12 cellular contexts compared by ENCODE assay signal in the genomic region with DNA sequence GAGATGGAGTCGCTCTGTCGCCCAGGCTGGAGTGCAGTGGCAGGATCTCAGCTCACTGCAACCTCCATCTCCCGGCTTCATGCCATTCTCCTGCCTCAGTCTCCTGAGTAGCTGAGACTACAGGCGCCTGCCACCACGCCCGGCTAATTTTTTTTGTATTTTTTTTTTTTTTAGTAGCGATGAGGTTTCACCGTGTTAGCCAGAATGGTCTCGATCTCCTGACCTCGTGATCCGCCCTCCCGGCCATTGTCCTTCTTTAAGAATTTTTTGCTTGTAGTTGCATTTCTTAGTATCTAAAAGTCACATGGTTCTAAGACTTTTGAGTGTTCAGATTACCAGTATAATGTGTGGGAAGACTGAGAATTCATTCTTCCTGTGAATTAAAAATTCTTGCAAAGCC. TPM values are rescaled to one million over a fixed set of nuclear protein-coding genes. Genes with fewer than 3 reads are reported as not detected.
DNase-seq lines count a peak whose midpoint lies in the region; ATAC-seq and TF ChIP-seq lines count a peak whose summit lies in the region.
"Not testable (repeated sequence)": the region's sequence is repeated elsewhere in the genome, so short reads cannot be mapped to it uniquely, and the experiment has no call there.
"Had no signal": no experiment of that assay in that cellular context is flagged by ENCODE, and none has a peak within 500 bp of the region (broad histone marks: within the 10 kb centered on the region; RNA-seq: fewer than 3 reads in every experiment).

No MANE protein-coding gene starts in this region.

- not testable (repeated sequence) for TF ChIP-seq CTCF in esophagus squamous epithelium (IDR thresholded peaks at IDR 0.05); heart right ventricle (IDR thresholded peaks at IDR 0.05); liver (IDR thresholded peaks at IDR 0.05; ENCODE audit: low read depth, low read length, missing input control); psoas muscle (IDR thresholded peaks at IDR 0.05); suprapubic skin (IDR thresholded peaks at IDR 0.05)

- H3K9me3 ChIP-seq in esophagus squamous epithelium; heart right ventricle; liver (ENCODE audit: control insufficient read depth in 4 of 4, low read length in 3 of 4); muscle layer of duodenum (ENCODE audit: control insufficient read depth in 1 of 2, low read length in 2 of 2); psoas muscle; suprapubic skin; aorta (ENCODE audit: control insufficient read depth, low read length): not testable (repeated sequence)

- H3K4me3 ChIP-seq in esophagus squamous epithelium (peak overlapping the region in 1 of 4 donors; percentile 77), heart right ventricle (peak overlapping the region in 3 of 10 donors; percentile 54 to 66 (median 60)), muscle layer of duodenum (ENCODE audit: low read depth in 1 of 2, low read length in 2 of 2) (peak overlapping the region in 1 of 2 donors; percentile 19), psoas muscle (peak overlapping the region; percentile 64)
- not testable (repeated sequence) for H3K4me3 ChIP-seq in liver (ENCODE audit: low read depth in 1 of 3, low read length in 3 of 3); suprapubic skin; aorta (ENCODE audit: low read length in 2 of 2)

- H3K36me3 Mint-ChIP-seq in activated T-helper 1 cell treated with anti-CD3 and anti-CD28 coated beads, Interleukin-12 subunit alpha, Interleukin-12 subunit beta, Interleukin-2, Interleukin-4 antibody, amounts not matched to agents 30 ng/mL and 10 ng/mL and 1 ng/mL, durations not matched to agents 14 hours and 24 hours and 36 hours (ENCODE audit: low read depth): peaks cover 20% of the 10 kb centered on the region

- not testable (repeated sequence) for H3K9me3 Mint-ChIP-seq in activated T-helper 1 cell treated with anti-CD3 and anti-CD28 coated beads, Interleukin-12 subunit alpha, Interleukin-12 subunit beta, Interleukin-2, Interleukin-4 antibody, amounts not matched to agents 30 ng/mL and 10 ng/mL and 1 ng/mL, durations not matched to agents 14 hours and 24 hours and 36 hours

- H3K9ac ChIP-seq in liver (ENCODE audit: low read depth in 1 of 2, low read length in 2 of 2): not testable (repeated sequence)

- peaks cover 6 to 77% (median 7%) of the 10 kb centered on the region in 4 donors for H3K27me3 ChIP-seq in esophagus squamous epithelium
- peaks cover 0 to 43% (median 21%) of the 10 kb centered on the region in 7 donors for H3K27me3 ChIP-seq in heart right ventricle
- not testable (repeated sequence) for H3K27me3 ChIP-seq in liver (ENCODE audit: control insufficient read depth in 4 of 4, insufficient read depth in 4 of 4, low read length in 3 of 4); aorta (ENCODE audit: control insufficient read depth in 1 of 2, insufficient read depth in 2 of 2, low read length in 1 of 2)
- H3K27me3 ChIP-seq in muscle layer of duodenum (ENCODE audit: low read depth, low read length): peaks cover 19% of the 10 kb centered on the region
- peaks cover 0 to 42% (median 6%) of the 10 kb centered on the region in 3 donors for H3K27me3 ChIP-seq in psoas muscle (ENCODE audit: insufficient read depth in 3 of 3, low read length in 2 of 3)
- peaks cover 38% of the 10 kb centered on the region for H3K27me3 ChIP-seq in suprapubic skin

- H3K4me1 ChIP-seq in esophagus squamous epithelium: peaks cover 0 to 46% (median 28%) of the 10 kb centered on the region in 3 donors
- peaks cover 11 to 79% (median 20%) of the 10 kb centered on the region in 9 donors for H3K4me1 ChIP-seq in heart right ventricle
- not testable (repeated sequence) for H3K4me1 ChIP-seq in liver (ENCODE audit: control insufficient read depth in 4 of 4, insufficient read depth in 4 of 4, low read length in 3 of 4); psoas muscle; aorta (ENCODE audit: control insufficient read depth in 1 of 2, insufficient read depth in 2 of 2, low read length in 2 of 2)
- H3K4me1 ChIP-seq in muscle layer of duodenum (ENCODE audit: control insufficient read depth in 1 of 2, insufficient read depth in 2 of 2, low read length in 2 of 2): peaks cover 0 to 22% of the 10 kb centered on the region in 2 donors
- H3K4me1 ChIP-seq in suprapubic skin: peaks cover 22% of the 10 kb centered on the region

- H3K36me3 ChIP-seq in esophagus squamous epithelium; heart right ventricle; liver (ENCODE audit: control insufficient read depth in 4 of 4, insufficient read depth in 3 of 4, low read depth in 1 of 4, low read length in 3 of 4); muscle layer of duodenum (ENCODE audit: control insufficient read depth in 1 of 2, insufficient read depth in 2 of 2, low read length in 2 of 2); psoas muscle (ENCODE audit: insufficient read depth in 1 of 2, low read depth in 1 of 2); suprapubic skin; aorta (ENCODE audit: control insufficient read depth in 1 of 2, insufficient read depth in 2 of 2, low read length in 1 of 2): not testable (repeated sequence)

- DNase-seq in activated T-helper 1 cell treated with anti-CD3 and anti-CD28 coated beads, Interleukin-12 subunit alpha, Interleukin-12 subunit beta, Interleukin-2, Interleukin-4 antibody, amounts not matched to agents 30 ng/mL and 10 ng/mL and 1 ng/mL, durations not matched to agents 14 hours and 24 hours and 36 hours (ENCODE audit: low spot score); esophagus squamous epithelium (lab: John Stamatoyannopoulos, UW); heart right ventricle; psoas muscle: not testable (repeated sequence)
- DNase-seq in suprapubic skin (ENCODE audit: low spot score in 2 of 2): peak; percentile 18 to 50
- peak in 1 of 2 donors; percentile 59 for DNase-seq in aorta

- intact Hi-C loops in activated T-helper 1 cell treated with anti-CD3 and anti-CD28 coated beads, Interleukin-12 subunit alpha, Interleukin-12 subunit beta, Interleukin-2, Interleukin-4 antibody, amounts not matched to agents 30 ng/mL and 10 ng/mL and 1 ng/mL, durations not matched to agents 14 hours and 24 hours and 36 hours (cut with micrococcal nuclease); esophagus squamous epithelium (cut with DNase I); psoas muscle (cut with DNase I); aorta (cut with DNase I): not testable (repeated sequence)
- intact Hi-C loops in heart right ventricle (cut with DNase I): loop anchor here in 1 of 10 donors (5.0 kb wide), 1 partner anchor 37 kb away; no protein-coding TSS in a partner anchor

- not testable (repeated sequence) for H3K27ac Mint-ChIP-seq in activated T-helper 1 cell treated with anti-CD3 and anti-CD28 coated beads, Interleukin-12 subunit alpha, Interleukin-12 subunit beta, Interleukin-2, Interleukin-4 antibody, amounts not matched to agents 30 ng/mL and 10 ng/mL and 1 ng/mL, durations not matched to agents 14 hours and 24 hours and 36 hours

- H3K4me3 Mint-ChIP-seq in activated T-helper 1 cell treated with anti-CD3 and anti-CD28 coated beads, Interleukin-12 subunit alpha, Interleukin-12 subunit beta, Interleukin-2, Interleukin-4 antibody, amounts not matched to agents 30 ng/mL and 10 ng/mL and 1 ng/mL, durations not matched to agents 14 hours and 24 hours and 36 hours: peak overlapping the region; percentile 20

- not testable (repeated sequence) for TF ChIP-seq RAD21 in liver (IDR thresholded peaks at IDR 0.05)

- not testable (repeated sequence) for TF ChIP-seq EP300 in suprapubic skin (IDR thresholded peaks at IDR 0.05)

- peaks cover 36% of the 10 kb centered on the region for H3K27me3 Mint-ChIP-seq in activated T-helper 1 cell treated with anti-CD3 and anti-CD28 coated beads, Interleukin-12 subunit alpha, Interleukin-12 subunit beta, Interleukin-2, Interleukin-4 antibody, amounts not matched to agents 30 ng/mL and 10 ng/mL and 1 ng/mL, durations not matched to agents 14 hours and 24 hours and 36 hours (ENCODE audit: insufficient read depth)

- 76 to 92% methylated on average over 11 to 12 of the region's 12 CpGs for WGBS in esophagus squamous epithelium, 2 donors
- WGBS in heart right ventricle, 2 donors: 79 to 81% methylated on average over 12 of the region's 12 CpGs
- 79% methylated on average over 12 of the region's 12 CpGs for WGBS in liver
- WGBS in psoas muscle, 3 donors: 80 to 88% (median 84%) methylated on average over 12 of the region's 12 CpGs
- 82% methylated on average over 12 of the region's 12 CpGs for WGBS in suprapubic skin
- 23 to 36% methylated on average over 12 of the region's 12 CpGs for WGBS in aorta, 2 donors

- not testable (repeated sequence) for ATAC-seq in heart right ventricle; psoas muscle; aorta (ENCODE audit: low FRiP score)

- peak overlapping the region in 3 of 4 donors; percentile 73 to 86 (median 85) for H3K27ac ChIP-seq in esophagus squamous epithelium
- peak overlapping the region in 9 of 10 donors; percentile 1 to 93 (median 86) for H3K27ac ChIP-seq in heart right ventricle
- H3K27ac ChIP-seq in liver (ENCODE audit: low read depth in 1 of 2, low read length in 2 of 2): peak overlapping the region; percentile 1 to 27
- peak overlapping the region; percentile 85 for H3K27ac ChIP-seq in muscle layer of duodenum (ENCODE audit: low read length)
- not testable (repeated sequence) for H3K27ac ChIP-seq in psoas muscle, suprapubic skin
- peak overlapping the region; percentile 83 to 89 for H3K27ac ChIP-seq in aorta (ENCODE audit: low read depth in 1 of 2, low read length in 2 of 2)

- H3K4me1 Mint-ChIP-seq in activated T-helper 1 cell treated with anti-CD3 and anti-CD28 coated beads, Interleukin-12 subunit alpha, Interleukin-12 subunit beta, Interleukin-2, Interleukin-4 antibody, amounts not matched to agents 30 ng/mL and 10 ng/mL and 1 ng/mL, durations not matched to agents 14 hours and 24 hours and 36 hours (ENCODE audit: low read depth): peaks cover 44% of the 10 kb centered on the region

- not testable (repeated sequence) for TF ChIP-seq POLR2A in esophagus squamous epithelium (IDR thresholded peaks at IDR 0.05); suprapubic skin (IDR thresholded peaks at IDR 0.05)

RNA-seq across cellular contexts. Expression of a gene that starts 2.9 kb away (rescaled TPM):
- total RNA-seq in activated T-helper 1 cell treated with anti-CD3 and anti-CD28 coated beads, Interleukin-12 subunit alpha, Interleukin-12 subunit beta, Interleukin-2, Interleukin-4 antibody, amounts not matched to agents 30 ng/mL and 10 ng/mL and 1 ng/mL, durations not matched to agents 14 hours and 24 hours and 36 hours: 40.6 and 43.6 TPM in 2 replicates
- total RNA-seq in esophagus squamous epithelium (10 to 100 TPM in 2 of 4 donors, 1 to 10 TPM in 2; 1.6 to 34.1 (median 8.6) TPM), heart right ventricle (10 to 100 TPM in 9 of 10 donors, 1 to 10 TPM in 1; 10.0 to 66.8 (median 23.3) TPM), liver (1 to 10 TPM; 2.4 to 6.3 TPM), psoas muscle (10 to 100 TPM in 2 of 4 donors, 1 to 10 TPM in 2; 8.0 to 26.5 (median 13.3) TPM), suprapubic skin (10 to 100 TPM in 1 of 4 donors, 1 to 10 TPM in 3; 4.3 to 14.4 (median 7.0) TPM), aorta (100 to 1,000 TPM; 351 to 637 TPM)
- polyA plus RNA-seq in heart right ventricle (1 to 10 TPM; 6.5 to 7.5 TPM), liver (1 to 10 TPM; 2.2 to 5.2 TPM), psoas muscle (1 to 10 TPM; 2.7 to 4.1 (median 3.6) TPM), aorta (100 to 1,000 TPM in 1 of 2 donors, 10 to 100 TPM in 1; 53.6 to 115 TPM)
- total RNA-seq: CD4-positive, alpha-beta T cell; H4; MCF 10A; OCI-LY7 had no signal
